Comparison of ENCODE assay signal across 8 cellular contexts in the genomic region with DNA sequence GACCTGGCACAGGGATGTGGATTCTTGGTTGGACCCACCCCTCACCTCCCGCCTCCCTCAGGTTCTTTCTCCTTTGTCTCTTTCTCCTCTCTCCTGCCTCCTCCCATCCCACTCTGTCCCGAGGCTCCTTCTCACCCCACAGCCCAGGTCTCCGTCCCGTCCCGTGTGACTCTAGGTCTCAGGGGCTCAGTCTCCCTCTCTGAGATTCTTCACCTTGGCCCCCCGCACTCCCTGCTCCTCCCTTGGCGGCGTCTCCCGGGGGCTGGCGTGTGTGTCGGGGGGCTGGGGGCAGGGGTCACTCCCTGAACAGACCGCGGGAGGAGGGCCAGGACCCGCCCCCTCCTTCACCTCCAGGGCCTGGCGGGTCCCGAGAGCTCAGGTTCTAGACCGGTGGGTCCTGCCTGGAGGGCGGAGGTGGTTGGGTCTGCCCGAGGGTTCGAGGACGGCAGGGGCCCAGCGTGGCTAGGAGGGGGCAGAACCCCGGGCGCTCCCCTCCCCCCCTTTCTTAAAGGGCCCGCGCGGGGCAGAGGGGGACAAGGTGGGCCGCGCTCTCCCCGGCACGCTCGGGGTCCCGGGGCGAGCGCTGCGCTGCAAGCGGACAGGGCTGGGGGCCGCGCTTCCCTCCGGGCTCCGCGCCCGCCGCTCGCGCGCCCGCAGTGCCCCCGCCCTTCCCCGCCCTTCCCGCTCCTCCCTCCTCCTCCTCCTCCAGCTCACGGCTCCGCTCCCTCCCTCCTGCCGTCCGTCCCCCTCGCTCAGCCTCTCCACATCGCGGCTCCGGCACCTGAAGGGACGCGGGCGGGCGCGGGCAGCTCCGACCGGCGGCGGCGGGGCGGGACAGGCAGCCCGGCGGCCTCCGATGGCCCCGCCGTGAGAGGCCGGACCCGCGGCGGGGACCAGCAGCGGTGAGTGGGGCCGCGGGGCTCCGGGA. TPM values are rescaled to one million over a fixed set of nuclear protein-coding genes. Genes with fewer than 3 reads are reported as not detected.
DNase-seq lines count a peak whose midpoint lies in the region; ATAC-seq lines count a peak whose summit lies in the region.

A gene (plus strand): TSS at position 735 of the 928 bp plus-strand sequence. CDS start 13,633 bp downstream, outside the sequence.

- no peaks in the 10 kb centered on the region for H3K9me3 Mint-ChIP-seq in activated T-cell treated with anti-CD3 and anti-CD28 coated beads, Interleukin-2, amount 50 U/mL, for 24 hours

- peak; percentile 16 for ATAC-seq in sciatic nerve

- peak; percentile 47 for DNase-seq in activated T-cell treated with anti-CD3 and anti-CD28 coated beads, Interleukin-2, amount 50 U/mL, for 24 hours
- DNase-seq in activated T-cell treated with anti-CD3 and anti-CD28 coated beads, Interleukin-2, amount 50 U/mL, for 1 hour: no peak
- DNase-seq in activated CD4-positive, alpha-beta T cell treated with anti-CD3 and anti-CD28 coated beads, Interleukin-2, amount 50 U/mL, for 1 hour: peak; percentile 10
- DNase-seq in glomerular visceral epithelial cell (ENCODE audit: extremely low spot score) (peak; percentile 15), sciatic nerve (ENCODE audit: low spot score) (no peak), HCEC 1CT (no peak), UCSD-AML1 (lab: John Stamatoyannopoulos, UW; ENCODE audit: unreplicated experiment) (no peak), NCI-H2081 treated with DMSO at 0.1 percent for 48 hours (lab: John Stamatoyannopoulos, UW) (no peak)

- H3K27ac Mint-ChIP-seq in activated T-cell treated with anti-CD3 and anti-CD28 coated beads, Interleukin-2, amount 50 U/mL, for 24 hours: no peak within 1 kb of the TSS

- H3K4me3 Mint-ChIP-seq in activated T-cell treated with anti-CD3 and anti-CD28 coated beads, Interleukin-2, amount 50 U/mL, for 24 hours: peak within 1 kb of the TSS; percentile 42

- intact Hi-C loops in sciatic nerve (cut with DNase I): loop anchor here (10.0 kb wide), 1 partner anchor 49 kb away; no protein-coding TSS in a partner anchor

- H3K36me3 Mint-ChIP-seq in activated T-cell treated with anti-CD3 and anti-CD28 coated beads, Interleukin-2, amount 50 U/mL, for 24 hours (ENCODE audit: low read depth): no peaks in the 10 kb centered on the region

- peaks cover 5% of the 10 kb centered on the region for H3K4me1 Mint-ChIP-seq in activated T-cell treated with anti-CD3 and anti-CD28 coated beads, Interleukin-2, amount 50 U/mL, for 24 hours (ENCODE audit: low read depth)

- peaks cover 68% of the 10 kb centered on the region for H3K27me3 Mint-ChIP-seq in activated T-cell treated with anti-CD3 and anti-CD28 coated beads, Interleukin-2, amount 50 U/mL, for 24 hours

RNA-seq across cellular contexts. Expression of the gene that starts here (rescaled TPM):
- 0.53 TPM for total RNA-seq in sciatic nerve

Comparison
In these comparisons a context has a peak if more than half of its experiments do, and no peak if none do; other contexts are left out.
1. DNase-seq: peak in activated T-cell treated with anti-CD3 and anti-CD28 coated beads, Interleukin-2, amount 50 U/mL, for 24 hours (single experiment), activated CD4-positive, alpha-beta T cell treated with anti-CD3 and anti-CD28 coated beads, Interleukin-2, amount 50 U/mL, for 1 hour (single experiment) and glomerular visceral epithelial cell (single experiment); none in activated T-cell treated with anti-CD3 and anti-CD28 coated beads, Interleukin-2, amount 50 U/mL, for 1 hour (single experiment), sciatic nerve (single experiment), HCEC 1CT (single experiment), UCSD-AML1 (single experiment) and NCI-H2081 treated with DMSO at 0.1 percent for 48 hours (single experiment).
2. Peak in ATAC-seq in sciatic nerve; RNA of the gene not detected or under 1 TPM.